Comparison of ENCODE assay signal across 18 cellular contexts in the genomic region with DNA sequence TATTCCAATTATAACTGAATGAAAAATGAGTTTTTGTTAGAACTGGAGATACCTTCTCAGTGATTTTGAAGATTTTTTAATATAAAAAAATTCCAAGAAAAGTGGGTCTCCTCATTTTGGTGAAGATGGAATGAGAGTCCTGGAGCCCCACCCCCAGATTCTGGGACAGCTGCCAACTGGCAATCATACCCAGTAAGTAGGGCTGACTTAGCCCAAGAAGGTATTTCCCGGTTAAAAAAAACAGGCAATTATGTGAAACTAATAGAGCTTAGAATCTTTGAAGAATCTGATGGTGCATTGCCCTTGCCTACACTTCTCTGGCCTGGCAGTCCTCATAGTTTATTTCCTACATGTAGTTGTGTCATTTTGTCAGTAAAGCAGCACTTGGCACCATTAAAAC. TPM values are rescaled to one million over a fixed set of nuclear protein-coding genes. Genes with fewer than 3 reads are reported as not detected.
A peak's percentile ranks its signal among the peaks of the same experiment; 100 is the strongest.
DNase-seq lines count a peak whose midpoint lies in the region; FAIRE-seq and TF ChIP-seq lines count a peak whose summit lies in the region.
"Had no signal": no experiment of that assay in that cellular context is flagged by ENCODE, and none has a peak within 500 bp of the region (broad histone marks: within the 10 kb centered on the region; RNA-seq: fewer than 3 reads in every experiment).

No MANE protein-coding gene starts in this region.

- no peaks in the 10 kb centered on the region for H3K36me3 ChIP-seq in HEK293 (ENCODE audit: control insufficient read depth in 2 of 2, insufficient read depth in 1 of 2, low read length in 2 of 2)
- H3K36me3 ChIP-seq in SK-N-MC (ENCODE audit: insufficient read depth, low read length), result no peaks in the 10 kb centered on the region
- no peaks in the 10 kb centered on the region for H3K36me3 ChIP-seq in small intestine (ENCODE audit: control insufficient read depth in 2 of 2, insufficient read depth in 2 of 2, low read length in 2 of 2)
- H3K36me3 ChIP-seq: tibial nerve had no signal

- no peak for FAIRE-seq in small intestine (lab: Jason Lieb, UNC)

- 8 to 34% (median 22%) methylated on average over 1 of the region's 1 CpG for WGBS in small intestine, 3 donors

- no peak for TF ChIP-seq CTCF in HEK293 (tag by site-specific recombination; IDR thresholded peaks at IDR 0.05)

- DNase-seq in NCI-H1105 treated with DMSO at 0.1 percent for 48 hours (lab: John Stamatoyannopoulos, UW) (peak; percentile 93), SK-N-MC (ENCODE audit: low read depth, low spot score) (no peak), kidney glomerular epithelial cell (lab: John Stamatoyannopoulos, UW) (peak; percentile 28), posterior vena cava (ENCODE audit: low spot score) (no peak), small intestine (no peak), NCI-H510A (lab: John Stamatoyannopoulos, UW) (no peak)
- DNase-seq: activated CD8-positive, alpha-beta T cell treated with anti-CD3 and anti-CD28 coated beads for 36 hours; activated naive CD8-positive, alpha-beta T cell treated with anti-CD3 and anti-CD28 coated beads, Interleukin-2, amount 10 ng/mL, durations not matched to agents 7 days and 5 days; activated T-cell treated with anti-CD3 and anti-CD28 coated beads, Interleukin-2, amount 50 U/mL, for 72 hours; C1 segment of cervical spinal cord; DMS53; endodermal cell; left ventricle myocardium superior; NCI-H526; stimulated activated CD4-positive, alpha-beta T cell treated with anti-CD3 and anti-CD28 coated beads, Interleukin-4, amount 100 ng/mL, for 4 hours had no signal

- H3K27me3 ChIP-seq in small intestine (ENCODE audit: control insufficient read depth in 2 of 2, insufficient read depth in 2 of 2, low read length in 2 of 2), result no peaks in the 10 kb centered on the region
- H3K27me3 ChIP-seq: tibial nerve had no signal

- no peak overlapping the region for H3K4me3 ChIP-seq in HEK293 (ENCODE audit: low read depth, low read length)
- H3K4me3 ChIP-seq in SK-N-MC, result no peak overlapping the region
- H3K4me3 ChIP-seq in small intestine (ENCODE audit: low read depth in 1 of 2, low read length in 2 of 2), result no peak overlapping the region
- H3K4me3 ChIP-seq: tibial nerve had no signal

- CTCF ChIA-PET in HEK293 (lab: Yijun Ruan, JAX), result interaction anchor here (0.6 to 3.9 kb wide), 8 partner anchors 18 to 340 kb away, joined by 3 to 29 read pairs (median 4); no protein-coding TSS in a partner anchor

- H3K4me1 ChIP-seq in HEK293 (ENCODE audit: control insufficient read depth, insufficient read depth, low read length), result 0 out of 2 replicates have a peak, but pooled peaks cover 3% of the 10 kb centered on the region
- H3K4me1 ChIP-seq in small intestine (ENCODE audit: control insufficient read depth in 2 of 2, insufficient read depth in 1 of 2, low read depth in 1 of 2, low read length in 1 of 2), result no peaks in the 10 kb centered on the region
- H3K4me1 ChIP-seq: tibial nerve had no signal

- POLR2A ChIA-PET in HEK293 (lab: Yijun Ruan, JAX), result no interaction called here

- no peaks in the 10 kb centered on the region for H3K9me3 ChIP-seq in HEK293 (ENCODE audit: control insufficient read depth, insufficient read depth, low read depth, low read length)
- no peaks in the 10 kb centered on the region for H3K9me3 ChIP-seq in SK-N-MC (ENCODE audit: low read depth, low read length)
- no peaks in the 10 kb centered on the region for H3K9me3 ChIP-seq in small intestine (ENCODE audit: control insufficient read depth, low read depth)

- H3K9ac ChIP-seq in SK-N-MC (ENCODE audit: insufficient read length), result no peak overlapping the region

- H3K27ac ChIP-seq in HEK293 (ENCODE audit: extremely low read depth, low read depth, low read length) (no peak overlapping the region), SK-N-MC (0 out of 2 replicates have a peak overlapping the region, but pooled peaks have one; percentile 35), small intestine (ENCODE audit: low read depth in 1 of 2, low read length in 1 of 2) (no peak overlapping the region)
- H3K27ac ChIP-seq: tibial nerve, VCaP had no signal

- intact Hi-C loops in posterior vena cava (cut with DNase I), result no loop called here

TF ChIP-seq in HEK293, 187 proteins besides CTCF, POLR2A, EP300 and RAD21:
- TF ChIP-seq MZF1 (tag by site-specific recombination; IDR thresholded peaks at IDR 0.05; ENCODE audit: borderline replicate concordance) (peak; percentile 79; the same call in 1 of the 2 replicates), ZIC2 (tag by site-specific recombination; IDR thresholded peaks at IDR 0.05) (no peak), KLF7 (tag by site-specific recombination; IDR thresholded peaks at IDR 0.05; ENCODE audit: borderline replicate concordance) (no peak), EGR2 (tag by site-specific recombination; IDR thresholded peaks at IDR 0.05; ENCODE audit: low read depth) (no peak), ZFP37 (tag by site-specific recombination; IDR thresholded peaks at IDR 0.05) (no peak), ZNF354C (tag by site-specific recombination; IDR thresholded peaks at IDR 0.05; ENCODE audit: borderline replicate concordance, low read depth) (no peak)
- TF ChIP-seq, protein P1, sequence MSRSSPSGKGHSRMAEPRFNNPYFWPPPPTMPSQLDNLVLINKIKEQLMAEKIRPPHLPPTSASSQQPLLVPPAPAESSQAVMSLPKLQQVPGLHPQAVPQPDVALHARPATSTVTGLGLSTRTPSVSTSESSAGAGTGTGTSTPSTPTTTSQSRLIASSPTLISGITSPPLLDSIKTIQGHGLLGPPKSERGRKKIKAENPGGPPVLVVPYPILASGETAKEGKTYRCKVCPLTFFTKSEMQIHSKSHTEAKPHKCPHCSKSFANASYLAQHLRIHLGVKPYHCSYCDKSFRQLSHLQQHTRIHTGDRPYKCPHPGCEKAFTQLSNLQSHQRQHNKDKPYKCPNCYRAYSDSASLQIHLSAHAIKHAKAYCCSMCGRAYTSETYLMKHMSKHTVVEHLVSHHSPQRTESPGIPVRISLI (tag by site-specific recombination; IDR thresholded peaks at IDR 0.05), result no peak
- TF ChIP-seq, protein P2, sequence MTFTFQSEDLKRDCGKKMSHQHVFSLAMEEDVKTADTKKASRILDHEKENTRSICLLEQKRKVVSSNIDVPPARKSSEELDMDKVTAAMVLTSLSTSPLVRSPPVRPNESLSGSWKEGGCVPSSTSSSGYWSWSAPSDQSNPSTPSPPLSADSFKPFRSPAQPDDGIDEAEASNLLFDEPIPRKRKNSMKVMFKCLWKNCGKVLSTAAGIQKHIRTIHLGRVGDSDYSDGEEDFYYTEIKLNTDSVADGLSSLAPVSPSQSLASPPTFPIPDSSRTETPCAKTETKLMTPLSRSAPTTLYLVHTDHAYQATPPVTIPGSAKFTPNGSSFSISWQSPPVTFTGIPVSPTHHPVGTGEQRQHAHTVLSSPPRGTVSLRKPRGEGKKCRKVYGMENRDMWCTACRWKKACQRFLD (tag by site-specific recombination; IDR thresholded peaks at IDR 0.05), result no peak

RNA-seq across cellular contexts. Expression of a gene that starts 52.8 kb away (rescaled TPM):
- under 1 TPM; 0.09 to 0.10 TPM for total RNA-seq in posterior vena cava
- under 1 TPM in 1 of 3 donors, not detected in 2; 0.01 TPM for polyA plus RNA-seq in small intestine
- total RNA-seq: left ventricle myocardium superior had no signal

Comparison
In these comparisons a context has a peak if more than half of its experiments do, and no peak if none do; other contexts are left out.
1. DNase-seq: peak in NCI-H1105 treated with DMSO at 0.1 percent for 48 hours (single experiment) and kidney glomerular epithelial cell (single experiment); none in SK-N-MC (single experiment), posterior vena cava (single experiment), small intestine (single experiment) and NCI-H510A (single experiment).